13 cellular contexts compared by ENCODE assay signal in genomic region chr12:45907955-45908354, GRCh38.
DNase-seq lines count a peak whose midpoint lies in the region; ATAC-seq and TF ChIP-seq lines count a peak whose summit lies in the region.
"Had no signal": no experiment of that assay in that cellular context is flagged by ENCODE, and none has a peak within 500 bp of the region (broad histone marks: within the 10 kb centered on the region; RNA-seq: fewer than 3 reads in every experiment).

No MANE protein-coding gene starts in this region.

- H3K4me1 Mint-ChIP-seq in activated CD4-positive, alpha-beta T cell treated with anti-CD3 and anti-CD28 coated beads, Interleukin-2, amount 10 ng/mL, durations not matched to agents 7 days and 5 days, result no peaks in the 10 kb centered on the region
- H3K4me1 Mint-ChIP-seq: activated CD4-positive, alpha-beta memory T cell treated with anti-CD3 and anti-CD28 coated beads, Interleukin-2, amount 10 ng/mL, durations not matched to agents 7 days and 5 days; CD4-positive, alpha-beta memory T cell had no signal

- no peak overlapping the region for H3K27ac Mint-ChIP-seq in activated CD4-positive, alpha-beta T cell treated with anti-CD3 and anti-CD28 coated beads, Interleukin-2, amount 10 ng/mL, durations not matched to agents 7 days and 5 days
- H3K27ac Mint-ChIP-seq: activated CD4-positive, alpha-beta memory T cell treated with anti-CD3 and anti-CD28 coated beads, Interleukin-2, amount 10 ng/mL, durations not matched to agents 7 days and 5 days; CD4-positive, alpha-beta memory T cell had no signal

- H3K27me3 ChIP-seq in OCI-LY3 (ENCODE audit: low read depth, low read length) (no peaks in the 10 kb centered on the region), vagina (no peaks in the 10 kb centered on the region), PC-9 (ENCODE audit: insufficient read depth, low read depth) (no peaks in the 10 kb centered on the region)

- no peak overlapping the region for H2AFZ ChIP-seq in OCI-LY3 (ENCODE audit: low read depth, low read length)
- no peak overlapping the region for H2AFZ ChIP-seq in PC-9

- no peaks in the 10 kb centered on the region for H3F3A ChIP-seq in PC-9 (ENCODE audit: insufficient read depth, low read depth)

- DNase-seq in vagina (ENCODE audit: extremely low spot score in 2 of 2), result no peak
- no peak for DNase-seq in activated CD4-positive, alpha-beta T cell treated with anti-CD3 and anti-CD28 coated beads, Interleukin-2, amount 10 ng/mL, durations not matched to agents 7 days and 5 days
- DNase-seq in PC-9, result no peak
- no peak for DNase-seq in HCEC 1CT
- DNase-seq: activated CD4-positive, alpha-beta memory T cell treated with anti-CD3 and anti-CD28 coated beads, Interleukin-2, amount 10 ng/mL, durations not matched to agents 7 days and 5 days; CD4-positive, alpha-beta memory T cell; effector CD8-positive, alpha-beta T cell; stimulated activated CD4-positive, alpha-beta T cell treated with anti-CD3 and anti-CD28 coated beads, Interleukin-4, amount 100 ng/mL, for 24 hours had no signal

- no peak overlapping the region for H3K4me3 Mint-ChIP-seq in activated CD4-positive, alpha-beta T cell treated with anti-CD3 and anti-CD28 coated beads, Interleukin-2, amount 10 ng/mL, durations not matched to agents 7 days and 5 days
- H3K4me3 Mint-ChIP-seq: activated CD4-positive, alpha-beta memory T cell treated with anti-CD3 and anti-CD28 coated beads, Interleukin-2, amount 10 ng/mL, durations not matched to agents 7 days and 5 days; CD4-positive, alpha-beta memory T cell had no signal

- CTCF ChIA-PET in activated CD4-positive, alpha-beta T cell treated with anti-CD3 and anti-CD28 coated beads, Interleukin-2, amount 10 ng/mL, durations not matched to agents 7 days and 5 days (lab: Charles Lee), result no interaction called here
- CTCF ChIA-PET in PC-9 (lab: Charles Lee), result no interaction called here

- H3K9me3 ChIP-seq in OCI-LY3 (ENCODE audit: insufficient read depth, low read length) (no peaks in the 10 kb centered on the region), vagina (no peaks in the 10 kb centered on the region), PC-9 (ENCODE audit: insufficient read depth, low read depth) (no peaks in the 10 kb centered on the region)
- H3K9me3 ChIP-seq: thoracic aorta had no signal

- no peak for TF ChIP-seq CTCF in OCI-LY3 (IDR thresholded peaks at IDR 0.05; ENCODE audit: low read depth, low read length)
- no peak for TF ChIP-seq CTCF in vagina (IDR thresholded peaks at IDR 0.05)
- no peak for TF ChIP-seq CTCF in PC-9 (conservative IDR thresholded peaks at IDR 0.05)

- H3K27ac ChIP-seq in OCI-LY3 (ENCODE audit: low read length), result no peak overlapping the region
- H3K27ac ChIP-seq in vagina, result no peak overlapping the region
- H3K27ac ChIP-seq in PC-9, result no peak overlapping the region
- H3K27ac ChIP-seq: thoracic aorta had no signal

- H4K20me1 ChIP-seq in OCI-LY3 (ENCODE audit: insufficient read depth, low read length) (no peaks in the 10 kb centered on the region), PC-9 (ENCODE audit: insufficient read depth) (no peaks in the 10 kb centered on the region; the same call in 1 of the 2 replicates)

- H3K36me3 ChIP-seq in OCI-LY3 (replicated peaks; ENCODE audit: low read depth, low read length) (peaks cover 14% of the 10 kb centered on the region), vagina (no peaks in the 10 kb centered on the region), PC-9 (ENCODE audit: low read depth) (0 out of 2 replicates have a peak, but pooled peaks cover 11% of the 10 kb centered on the region)
- H3K36me3 ChIP-seq: thoracic aorta had no signal

- no peaks in the 10 kb centered on the region for H3K9me3 Mint-ChIP-seq in activated CD4-positive, alpha-beta T cell treated with anti-CD3 and anti-CD28 coated beads, Interleukin-2, amount 10 ng/mL, durations not matched to agents 7 days and 5 days
- H3K9me3 Mint-ChIP-seq: activated CD4-positive, alpha-beta memory T cell treated with anti-CD3 and anti-CD28 coated beads, Interleukin-2, amount 10 ng/mL, durations not matched to agents 7 days and 5 days; CD4-positive, alpha-beta memory T cell had no signal

- H3K4me3 ChIP-seq in OCI-LY3 (ENCODE audit: low read length), result no peak overlapping the region
- H3K4me3 ChIP-seq in vagina, result no peak overlapping the region
- no peak overlapping the region for H3K4me3 ChIP-seq in PC-9
- H3K4me3 ChIP-seq: thoracic aorta had no signal

- POLR2A ChIA-PET in activated CD4-positive, alpha-beta T cell treated with anti-CD3 and anti-CD28 coated beads, Interleukin-2, amount 10 ng/mL, durations not matched to agents 7 days and 5 days (lab: Charles Lee), result no interaction called here
- POLR2A ChIA-PET in PC-9 (lab: Charles Lee; ENCODE audit: unreplicated experiment), result no interaction called here

- TF ChIP-seq POLR2A in vagina (IDR thresholded peaks at IDR 0.05), result no peak

- peaks cover 22% of the 10 kb centered on the region for H3K36me3 Mint-ChIP-seq in activated CD4-positive, alpha-beta T cell treated with anti-CD3 and anti-CD28 coated beads, Interleukin-2, amount 10 ng/mL, durations not matched to agents 7 days and 5 days (ENCODE audit: low read depth)

- no peaks in the 10 kb centered on the region for H3K79me2 ChIP-seq in OCI-LY3 (ENCODE audit: low read length)
- H3K79me2 ChIP-seq in PC-9 (ENCODE audit: low read depth), result no peaks in the 10 kb centered on the region

- H3K27me3 Mint-ChIP-seq in activated CD4-positive, alpha-beta T cell treated with anti-CD3 and anti-CD28 coated beads, Interleukin-2, amount 10 ng/mL, durations not matched to agents 7 days and 5 days, result no peaks in the 10 kb centered on the region
- H3K27me3 Mint-ChIP-seq: activated CD4-positive, alpha-beta memory T cell treated with anti-CD3 and anti-CD28 coated beads, Interleukin-2, amount 10 ng/mL, durations not matched to agents 7 days and 5 days; CD4-positive, alpha-beta memory T cell had no signal

- H3K4me1 ChIP-seq in OCI-LY3 (ENCODE audit: low read length), result peaks cover 10% of the 10 kb centered on the region
- no peaks in the 10 kb centered on the region for H3K4me1 ChIP-seq in vagina
- no peaks in the 10 kb centered on the region for H3K4me1 ChIP-seq in PC-9 (replicated peaks; ENCODE audit: insufficient read depth)

- H3K9me2 ChIP-seq in PC-9 (ENCODE audit: insufficient read depth), result no peaks in the 10 kb centered on the region

- intact Hi-C loops in vagina (cut with DNase I) (no loop called here), PC-9 (cut with micrococcal nuclease; ENCODE audit: unreplicated experiment) (no loop called here)

- BruUV-seq in PC-9 (replicated peaks; lab: Mats Ljungman, UMichigan), result no TSS peak

- no peak overlapping the region for H3K9ac ChIP-seq in OCI-LY3 (ENCODE audit: low read length)

- peak overlapping the region; percentile 13 for H3K4me2 ChIP-seq in OCI-LY3 (ENCODE audit: low read length)
- H3K4me2 ChIP-seq in PC-9, result no peak overlapping the region

- ATAC-seq in GM18508 (IDR thresholded peaks at IDR 0.05; ENCODE audit: insufficient read depth, unreplicated experiment), result peak; percentile 79
- peak; percentile 81 for ATAC-seq in GM21423 (IDR thresholded peaks at IDR 0.05; ENCODE audit: unreplicated experiment)
- ATAC-seq in HG03103 (IDR thresholded peaks at IDR 0.05; ENCODE audit: low read depth, unreplicated experiment), result peak; percentile 75
